1 cellular context compared by ENCODE assay signal in the genomic region with DNA sequence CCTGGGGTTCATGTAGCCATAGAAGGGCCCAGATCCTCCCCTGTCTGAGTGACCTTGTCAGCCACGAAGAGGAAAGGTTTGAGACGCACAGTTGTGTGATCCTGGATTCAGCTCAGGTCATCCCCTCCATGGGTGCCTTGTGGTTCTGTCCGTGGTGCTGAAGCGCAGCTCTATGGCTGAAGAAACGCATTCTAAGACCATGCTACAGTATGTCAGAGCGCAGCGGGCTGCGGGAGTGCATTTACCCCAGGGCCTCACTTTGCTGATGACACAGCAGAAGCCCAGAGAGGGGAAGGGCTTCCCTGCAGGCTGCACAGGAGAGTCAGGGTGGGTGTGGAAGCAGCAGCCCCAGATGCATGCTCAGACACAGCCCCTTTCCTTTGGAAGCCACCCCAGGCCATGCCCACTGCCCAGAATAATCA.
TF ChIP-seq lines count a peak whose summit lies in the region.

No MANE protein-coding gene starts in this region.

TF ChIP-seq in K562, 482 proteins besides CTCF, POLR2A, EP300 and RAD21 (continued from another document and continues in another):
- TF ChIP-seq, protein P1, sequence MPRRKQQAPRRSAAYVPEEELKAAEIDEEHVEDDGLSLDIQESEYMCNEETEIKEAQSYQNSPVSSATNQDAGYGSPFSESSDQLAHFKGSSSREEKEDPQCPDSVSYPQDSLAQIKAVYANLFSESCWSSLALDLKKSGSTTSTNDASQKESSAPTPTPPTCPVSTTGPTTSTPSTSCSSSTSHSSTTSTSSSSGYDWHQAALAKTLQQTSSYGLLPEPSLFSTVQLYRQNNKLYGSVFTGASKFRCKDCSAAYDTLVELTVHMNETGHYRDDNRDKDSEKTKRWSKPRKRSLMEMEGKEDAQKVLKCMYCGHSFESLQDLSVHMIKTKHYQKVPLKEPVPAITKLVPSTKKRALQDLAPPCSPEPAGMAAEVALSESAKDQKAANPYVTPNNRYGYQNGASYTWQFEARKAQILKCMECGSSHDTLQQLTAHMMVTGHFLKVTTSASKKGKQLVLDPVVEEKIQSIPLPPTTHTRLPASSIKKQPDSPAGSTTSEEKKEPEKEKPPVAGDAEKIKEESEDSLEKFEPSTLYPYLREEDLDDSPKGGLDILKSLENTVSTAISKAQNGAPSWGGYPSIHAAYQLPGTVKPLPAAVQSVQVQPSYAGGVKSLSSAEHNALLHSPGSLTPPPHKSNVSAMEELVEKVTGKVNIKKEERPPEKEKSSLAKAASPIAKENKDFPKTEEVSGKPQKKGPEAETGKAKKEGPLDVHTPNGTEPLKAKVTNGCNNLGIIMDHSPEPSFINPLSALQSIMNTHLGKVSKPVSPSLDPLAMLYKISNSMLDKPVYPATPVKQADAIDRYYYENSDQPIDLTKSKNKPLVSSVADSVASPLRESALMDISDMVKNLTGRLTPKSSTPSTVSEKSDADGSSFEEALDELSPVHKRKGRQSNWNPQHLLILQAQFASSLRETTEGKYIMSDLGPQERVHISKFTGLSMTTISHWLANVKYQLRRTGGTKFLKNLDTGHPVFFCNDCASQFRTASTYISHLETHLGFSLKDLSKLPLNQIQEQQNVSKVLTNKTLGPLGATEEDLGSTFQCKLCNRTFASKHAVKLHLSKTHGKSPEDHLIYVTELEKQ (CRISPR knock-in tag; IDR thresholded peaks at IDR 0.05), result no peak
- TF ChIP-seq MECOM (CRISPR knock-in tag; IDR thresholded peaks at IDR 0.05), result 0 out of 2 replicates have a peak, but pooled peaks have one; percentile 32
- no peak for TF ChIP-seq ZNF76 (CRISPR knock-in tag; IDR thresholded peaks at IDR 0.05; ENCODE audit: borderline replicate concordance)
- no peak for TF ChIP-seq TARDBP (IDR thresholded peaks at IDR 0.05)
- TF ChIP-seq ZKSCAN8 (CRISPR knock-in tag; IDR thresholded peaks at IDR 0.05), result no peak
- TF ChIP-seq JUND (IDR thresholded peaks at IDR 0.05; ENCODE audit: borderline replicate concordance, low read depth, low read length), result no peak
- TF ChIP-seq JUND (tag; IDR thresholded peaks at IDR 0.05; ENCODE audit: borderline replicate concordance, low read depth, low read length), result peak; percentile 57; the same call in 1 of the 3 replicates
- no peak for TF ChIP-seq NR2C2 (CRISPR knock-in tag; IDR thresholded peaks at IDR 0.05)
- TF ChIP-seq NR2C2 (tag; IDR thresholded peaks at IDR 0.05), result no peak
- no peak for TF ChIP-seq SAP30 (IDR thresholded peaks at IDR 0.05; ENCODE audit: borderline replicate concordance, insufficient read depth, low read depth, low read length, poor library complexity, severe bottlenecking)
- TF ChIP-seq ZNF12 (CRISPR knock-in tag; IDR thresholded peaks at IDR 0.05), result no peak
- TF ChIP-seq, protein P2, sequence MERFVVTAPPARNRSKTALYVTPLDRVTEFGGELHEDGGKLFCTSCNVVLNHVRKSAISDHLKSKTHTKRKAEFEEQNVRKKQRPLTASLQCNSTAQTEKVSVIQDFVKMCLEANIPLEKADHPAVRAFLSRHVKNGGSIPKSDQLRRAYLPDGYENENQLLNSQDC (CRISPR knock-in tag; IDR thresholded peaks at IDR 0.05), result no peak
- TF ChIP-seq TCFL5 (CRISPR knock-in tag; conservative IDR thresholded peaks at IDR 0.05), result no peak
- TF ChIP-seq NR3C1 (CRISPR knock-in tag; IDR thresholded peaks at IDR 0.05), result 0 out of 2 replicates have a peak, but pooled peaks have one; percentile 29
- TF ChIP-seq RCOR1 (IDR thresholded peaks at IDR 0.05; ENCODE audit: borderline replicate concordance in 1 of 2, low read depth in 2 of 2, low read length in 2 of 2), result peak in 1 of 2 experiments; percentile 80; a peak in 2 of 4 replicates
- no peak for TF ChIP-seq C11orf30 (IDR thresholded peaks at IDR 0.05; ENCODE audit: low read depth)
- no peak for TF ChIP-seq HDAC3 (IDR thresholded peaks at IDR 0.05; ENCODE audit: borderline replicate concordance, partially characterized antibody)
- TF ChIP-seq, protein P3, sequence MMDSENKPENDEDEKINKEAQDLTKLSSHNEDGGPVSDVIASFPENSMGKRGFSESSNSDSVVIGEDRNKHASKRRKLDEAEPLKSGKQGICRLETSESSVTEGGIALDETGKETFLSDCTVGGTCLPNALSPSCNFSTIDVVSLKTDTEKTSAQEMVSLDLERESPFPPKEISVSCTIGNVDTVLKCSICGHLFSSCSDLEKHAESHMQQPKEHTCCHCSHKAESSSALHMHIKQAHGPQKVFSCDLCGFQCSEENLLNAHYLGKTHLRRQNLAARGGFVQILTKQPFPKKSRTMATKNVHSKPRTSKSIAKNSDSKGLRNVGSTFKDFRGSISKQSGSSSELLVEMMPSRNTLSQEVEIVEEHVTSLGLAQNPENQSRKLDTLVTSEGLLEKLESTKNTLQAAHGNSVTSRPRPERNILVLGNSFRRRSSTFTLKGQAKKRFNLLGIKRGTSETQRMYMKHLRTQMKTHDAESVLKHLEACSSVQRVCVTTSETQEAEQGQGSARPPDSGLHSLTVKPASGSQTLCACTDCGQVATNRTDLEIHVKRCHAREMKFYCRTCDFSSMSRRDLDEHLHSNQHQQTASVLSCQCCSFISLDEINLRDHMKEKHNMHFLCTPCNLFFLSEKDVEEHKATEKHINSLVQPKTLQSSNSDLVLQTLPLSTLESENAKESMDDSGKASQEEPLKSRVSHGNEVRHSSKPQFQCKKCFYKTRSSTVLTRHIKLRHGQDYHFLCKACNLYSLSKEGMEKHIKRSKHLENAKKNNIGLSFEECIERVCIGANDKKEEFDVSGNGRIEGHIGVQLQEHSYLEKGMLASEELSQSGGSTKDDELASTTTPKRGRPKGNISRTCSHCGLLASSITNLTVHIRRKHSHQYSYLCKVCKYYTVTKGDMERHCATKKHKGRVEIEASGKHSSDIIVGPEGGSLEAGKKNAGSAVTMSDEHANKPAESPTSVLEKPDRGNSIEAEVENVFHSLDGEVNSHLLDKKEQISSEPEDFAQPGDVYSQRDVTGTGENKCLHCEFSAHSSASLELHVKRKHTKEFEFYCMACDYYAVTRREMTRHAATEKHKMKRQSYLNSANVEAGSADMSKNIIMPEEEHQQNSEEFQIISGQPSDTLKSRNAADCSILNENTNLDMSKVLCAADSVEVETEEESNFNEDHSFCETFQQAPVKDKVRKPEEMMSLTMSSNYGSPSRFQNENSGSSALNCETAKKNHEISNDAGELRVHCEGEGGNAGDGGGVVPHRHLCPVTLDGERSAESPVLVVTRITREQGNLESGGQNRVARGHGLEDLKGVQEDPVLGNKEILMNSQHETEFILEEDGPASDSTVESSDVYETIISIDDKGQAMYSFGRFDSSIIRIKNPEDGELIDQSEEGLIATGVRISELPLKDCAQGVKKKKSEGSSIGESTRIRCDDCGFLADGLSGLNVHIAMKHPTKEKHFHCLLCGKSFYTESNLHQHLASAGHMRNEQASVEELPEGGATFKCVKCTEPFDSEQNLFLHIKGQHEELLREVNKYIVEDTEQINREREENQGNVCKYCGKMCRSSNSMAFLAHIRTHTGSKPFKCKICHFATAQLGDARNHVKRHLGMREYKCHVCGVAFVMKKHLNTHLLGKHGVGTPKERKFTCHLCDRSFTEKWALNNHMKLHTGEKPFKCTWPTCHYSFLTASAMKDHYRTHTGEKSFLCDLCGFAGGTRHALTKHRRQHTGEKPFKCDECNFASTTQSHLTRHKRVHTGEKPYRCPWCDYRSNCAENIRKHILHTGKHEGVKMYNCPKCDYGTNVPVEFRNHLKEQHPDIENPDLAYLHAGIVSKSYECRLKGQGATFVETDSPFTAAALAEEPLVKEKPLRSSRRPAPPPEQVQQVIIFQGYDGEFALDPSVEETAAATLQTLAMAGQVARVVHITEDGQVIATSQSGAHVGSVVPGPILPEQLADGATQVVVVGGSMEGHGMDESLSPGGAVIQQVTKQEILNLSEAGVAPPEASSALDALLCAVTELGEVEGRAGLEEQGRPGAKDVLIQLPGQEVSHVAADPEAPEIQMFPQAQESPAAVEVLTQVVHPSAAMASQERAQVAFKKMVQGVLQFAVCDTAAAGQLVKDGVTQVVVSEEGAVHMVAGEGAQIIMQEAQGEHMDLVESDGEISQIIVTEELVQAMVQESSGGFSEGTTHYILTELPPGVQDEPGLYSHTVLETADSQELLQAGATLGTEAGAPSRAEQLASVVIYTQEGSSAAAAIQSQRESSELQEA (IDR thresholded peaks at IDR 0.05; ENCODE audit: low read depth), result no peak
- no peak for TF ChIP-seq RNF219 (CRISPR knock-in tag; IDR thresholded peaks at IDR 0.05)
- no peak for TF ChIP-seq ZNF780A (CRISPR knock-in tag; IDR thresholded peaks at IDR 0.05)
- TF ChIP-seq MAZ (CRISPR knock-in tag; conservative IDR thresholded peaks at IDR 0.05 in 1 of 2, IDR thresholded peaks at IDR 0.05 in 1 of 2), result peak in 1 of 2 experiments; percentile 52; a peak in 1 of 4 replicates
- TF ChIP-seq, protein P4, sequence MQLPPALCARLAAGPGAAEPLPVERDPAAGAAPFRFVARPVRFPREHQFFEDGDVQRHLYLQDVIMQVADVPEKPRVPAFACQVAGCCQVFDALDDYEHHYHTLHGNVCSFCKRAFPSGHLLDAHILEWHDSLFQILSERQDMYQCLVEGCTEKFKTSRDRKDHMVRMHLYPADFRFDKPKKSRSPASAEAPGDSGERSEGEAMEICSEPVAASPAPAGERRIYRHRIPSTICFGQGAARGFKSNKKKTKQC (CRISPR knock-in tag; IDR thresholded peaks at IDR 0.05), result peak; percentile 62; the same call in 1 of the 2 replicates
- TF ChIP-seq ZBTB8A (IDR thresholded peaks at IDR 0.05; ENCODE audit: partially characterized antibody), result no peak
- no peak for TF ChIP-seq ZNF431 (CRISPR knock-in tag; IDR thresholded peaks at IDR 0.05)
- TF ChIP-seq MAFG (tag; conservative IDR thresholded peaks at IDR 0.05), result no peak
- TF ChIP-seq RBBP5 (IDR thresholded peaks at IDR 0.05; ENCODE audit: borderline replicate concordance, insufficient read depth, low read length, poor library complexity, severe bottlenecking), result no peak
- TF ChIP-seq PHB (CRISPR knock-in tag; IDR thresholded peaks at IDR 0.05), result 0 out of 2 replicates have a peak, but pooled peaks have one; percentile 21
- TF ChIP-seq PRPF4 (IDR thresholded peaks at IDR 0.05; ENCODE audit: insufficient read depth, low read depth, low read length, poor library complexity, severe bottlenecking), result no peak
- no peak for TF ChIP-seq NFATC3 (IDR thresholded peaks at IDR 0.05)
- TF ChIP-seq HINFP (tag; conservative IDR thresholded peaks at IDR 0.05; ENCODE audit: low read depth), result no peak
- TF ChIP-seq PYGO2 (tag; IDR thresholded peaks at IDR 0.05), result no peak
- TF ChIP-seq THRA (IDR thresholded peaks at IDR 0.05), result no peak
- 0 out of 3 replicates have a peak, but pooled peaks of 1 of the 2 experiments have one; percentile 59 for TF ChIP-seq CBX3 (IDR thresholded peaks at IDR 0.05; ENCODE audit: borderline replicate concordance in 1 of 2, low read length in 2 of 2)
- peak; percentile 47; the same call in 1 of the 2 replicates for TF ChIP-seq PRMT5 (CRISPR knock-in tag; IDR thresholded peaks at IDR 0.05)
- no peak for TF ChIP-seq PKNOX1 (IDR thresholded peaks at IDR 0.05)
- TF ChIP-seq MAX (CRISPR knock-in tag; IDR thresholded peaks at IDR 0.05), result 0 out of 2 replicates have a peak, but pooled peaks have one; percentile 29
- TF ChIP-seq HDAC1 (IDR thresholded peaks at IDR 0.05), result 0 out of 4 replicates have a peak, but pooled peaks of 1 of the 2 experiments have one; percentile 47
- TF ChIP-seq GTF2A2 (tag; IDR thresholded peaks at IDR 0.05), result no peak
- TF ChIP-seq ZNF263 (CRISPR knock-in tag; IDR thresholded peaks at IDR 0.05; ENCODE audit: borderline replicate concordance), result no peak; the same call in 1 of the 2 replicates
- TF ChIP-seq LARP7 (IDR thresholded peaks at IDR 0.05), result no peak
